In genomic region chr7:141960687-141961422, GRCh38 we compare ENCODE assay signal across 12 cellular contexts. TPM values are rescaled to one million over a fixed set of nuclear protein-coding genes. Genes with fewer than 3 reads are reported as not detected.
A peak's percentile ranks its signal among the peaks of the same experiment; 100 is the strongest.
DNase-seq lines count a peak whose midpoint lies in the region; ATAC-seq and TF ChIP-seq lines count a peak whose summit lies in the region.
"Had no signal": no experiment of that assay in that cellular context is flagged by ENCODE, and none has a peak within 500 bp of the region (broad histone marks: within the 10 kb centered on the region; RNA-seq: fewer than 3 reads in every experiment).

No MANE protein-coding gene starts in this region.

- H2AFZ ChIP-seq in OCI-LY7 (ENCODE audit: low read length): peak overlapping the region; percentile 56; the same call in 1 of the 2 replicates

- H3K27ac ChIP-seq in OCI-LY7 (ENCODE audit: low read depth, low read length, poor library complexity, severe bottlenecking): peak overlapping the region; percentile 65
- H3K27ac ChIP-seq: uterus had no signal

- H3K79me2 ChIP-seq in OCI-LY7 (ENCODE audit: insufficient read depth, low read depth, low read length): no peaks in the 10 kb centered on the region

- H3K9me2 ChIP-seq in OCI-LY7 (ENCODE audit: insufficient read depth, low read length): no peaks in the 10 kb centered on the region

- BruUV-seq in OCI-LY7 (replicated peaks; lab: Mats Ljungman, UMichigan): no TSS peak

- H3K36me3 ChIP-seq in OCI-LY7 (ENCODE audit: insufficient read depth, low read length): no peaks in the 10 kb centered on the region
- H3K36me3 ChIP-seq: uterus had no signal

- H3K4me3 ChIP-seq in OCI-LY7 (ENCODE audit: low read depth, low read length, poor library complexity, severe bottlenecking): no peak overlapping the region
- H3K4me3 ChIP-seq: uterus had no signal

- intact Hi-C loops in OCI-LY7 (cut with micrococcal nuclease; ENCODE audit: unreplicated experiment): no loop called here
- intact Hi-C loops in left colon (cut with DNase I, micrococcal nuclease): no loop called here

- H3K4me2 ChIP-seq in OCI-LY7 (ENCODE audit: low read length): peak overlapping the region; percentile 46

- H4K20me1 ChIP-seq in OCI-LY7 (ENCODE audit: insufficient read depth, low read length): no peaks in the 10 kb centered on the region

- 0 out of 2 replicates have a peak, but pooled peaks cover 3% of the 10 kb centered on the region for H3K9me3 ChIP-seq in OCI-LY7 (ENCODE audit: low read length)
- H3K9me3 ChIP-seq: uterus had no signal

- CTCF ChIA-PET in OCI-LY7 (lab: Charles Lee; ENCODE audit: unreplicated experiment): no interaction called here

- H3K4me1 ChIP-seq in OCI-LY7 (ENCODE audit: insufficient read depth, low read length, poor library complexity, severe bottlenecking): peaks cover 23% of the 10 kb centered on the region
- H3K4me1 ChIP-seq: uterus had no signal

- DNase-seq in AML-193 (lab: John Stamatoyannopoulos, UW) (peak; percentile 89 to 92), OCI-LY7 (ENCODE audit: low spot score) (peak; percentile 78), HuH-7 (ENCODE audit: low spot score) (no peak), left colon (no peak), NCI-H187 treated with DMSO at 0.1 percent for 48 hours (lab: John Stamatoyannopoulos, UW) (no peak)
- DNase-seq: NCI-H1092, PC-3, uterus had no signal

- ATAC-seq in GM19328 (IDR thresholded peaks at IDR 0.05; ENCODE audit: unreplicated experiment) (peak; percentile 90), HG03066 (IDR thresholded peaks at IDR 0.05; ENCODE audit: low read depth, unreplicated experiment) (peak; percentile 70), GM21737 (IDR thresholded peaks at IDR 0.05; ENCODE audit: unreplicated experiment) (no peak), left colon (no peak)
- ATAC-seq: activated CD4-positive, CD25-positive, alpha-beta regulatory T cell treated with anti-CD3 and anti-CD28 coated beads, Interleukin-2, amount 50 U/mL, for 24 hours; PC-3 had no signal

- no peak for TF ChIP-seq CTCF in OCI-LY7 (conservative IDR thresholded peaks at IDR 0.05; ENCODE audit: low read length)

- POLR2A ChIA-PET in OCI-LY7 (lab: Charles Lee): no interaction called here

RNA-seq across cellular contexts. Expression of gene TAS2R38, which starts 12.7 kb away (rescaled TPM):
- total RNA-seq in OCI-LY7 (2014; rRNA removed; shearing (Covaris generic)): not detected in 2 replicates
- total RNA-seq in OCI-LY7 (2022): not detected in 2 replicates
- total RNA-seq in left colon: not detected
- total RNA-seq: PC-3, uterus had no signal

RNA-seq across cellular contexts. Expression of gene CLEC5A, which starts 14.1 kb away (rescaled TPM):
- total RNA-seq in OCI-LY7 (2014; rRNA removed; shearing (Covaris generic)): not detected in 2 replicates
- total RNA-seq in OCI-LY7 (2022): not detected in 2 replicates
- under 1 TPM in 1 of 2 donors, not detected in 1; 0.55 TPM for total RNA-seq in left colon
- total RNA-seq: PC-3 had no signal

RNA-seq across cellular contexts. Expression of gene MGAM, which starts 34.8 kb away (rescaled TPM):
- total RNA-seq in OCI-LY7 (2014; rRNA removed; shearing (Covaris generic)): 0.03 and 0.05 TPM in 2 replicates
- not detected in 2 replicates for total RNA-seq in OCI-LY7 (2022)
- total RNA-seq in left colon: 1 to 10 TPM; 1.0 to 2.8 TPM
- total RNA-seq: PC-3 had no signal

RNA-seq across cellular contexts. Expression of gene OR9A4, which starts 44.7 kb away (rescaled TPM):
- total RNA-seq in OCI-LY7 (2014; rRNA removed; shearing (Covaris generic)): 0.06 TPM in 1 of 2 replicates, not detected in the other
- total RNA-seq in OCI-LY7 (2022): not detected in 2 replicates
- total RNA-seq in left colon: not detected
- total RNA-seq: PC-3 had no signal

Comparison
In these comparisons a context has a peak if more than half of its experiments do, and no peak if none do; other contexts are left out.
1. DNase-seq: peak in AML-193 (2 of 2) and OCI-LY7 (single experiment); none in HuH-7 (single experiment), left colon (0 of 2) and NCI-H187 treated with DMSO at 0.1 percent for 48 hours (single experiment).
2. ATAC-seq: peak in GM19328 (single experiment) and HG03066 (single experiment); none in GM21737 (single experiment) and left colon (single experiment).